Comparison of ENCODE assay signal across 1 cellular context in genomic region chr2:179139506-179139905, GRCh38.
TF ChIP-seq lines count a peak whose summit lies in the region.

No MANE protein-coding gene starts in this region.

TF ChIP-seq in HepG2, 621 proteins besides CTCF, POLR2A, EP300 and RAD21 (continued from another document):
- TF ChIP-seq ZNF318 (CRISPR knock-in tag; IDR thresholded peaks at IDR 0.05) (no peak), ZNF18 (CRISPR knock-in tag; IDR thresholded peaks at IDR 0.05; ENCODE audit: insufficient replicate concordance) (no peak), CCDC6 (CRISPR knock-in tag; IDR thresholded peaks at IDR 0.05) (no peak), PREB (CRISPR knock-in tag; IDR thresholded peaks at IDR 0.05) (no peak), ZNF777 (CRISPR knock-in tag; IDR thresholded peaks at IDR 0.05) (no peak), TSC22D2 (CRISPR knock-in tag; IDR thresholded peaks at IDR 0.05; ENCODE audit: borderline replicate concordance) (no peak), ZBTB39 (CRISPR knock-in tag; IDR thresholded peaks at IDR 0.05) (no peak), ZBTB37 (CRISPR knock-in tag; IDR thresholded peaks at IDR 0.05) (no peak), ATF6 (CRISPR knock-in tag; conservative IDR thresholded peaks at IDR 0.05) (no peak), MBD4 (IDR thresholded peaks at IDR 0.05; ENCODE audit: borderline replicate concordance, low read length) (no peak), PATZ1 (CRISPR knock-in tag; IDR thresholded peaks at IDR 0.05) (no peak), ZNF598 (CRISPR knock-in tag; IDR thresholded peaks at IDR 0.05; ENCODE audit: borderline replicate concordance) (no peak), ARNT (IDR thresholded peaks at IDR 0.05) (no peak), UBTF (CRISPR knock-in tag; IDR thresholded peaks at IDR 0.05) (no peak), ZNF879 (CRISPR knock-in tag; IDR thresholded peaks at IDR 0.05) (no peak), RNF219 (CRISPR knock-in tag; IDR thresholded peaks at IDR 0.05) (no peak)
TF ChIP-seq in HepG2: peak in this region for 0.
